1 cellular context compared by ENCODE assay signal in genomic region chr2:3460831-3461544, GRCh38.
TF ChIP-seq lines count a peak whose summit lies in the region.

No MANE protein-coding gene starts in this region.

TF ChIP-seq in GM23338, 12 proteins besides CTCF, POLR2A, EP300 and RAD21 (continued from another document):
- TF ChIP-seq ZNF462 (CRISPR knock-in tag; IDR thresholded peaks at IDR 0.05) (no peak), JUNB (IDR thresholded peaks at IDR 0.05; ENCODE audit: unreplicated experiment) (no peak), EZH2 (IDR thresholded peaks at IDR 0.05; ENCODE audit: low read depth, unreplicated experiment) (no peak), ZNF114 (CRISPR knock-in tag; IDR thresholded peaks at IDR 0.05) (no peak), POLR2AphosphoS5 (IDR thresholded peaks at IDR 0.05; ENCODE audit: low read depth) (no peak)
TF ChIP-seq in GM23338: peak in this region for 0.
